11 cellular contexts compared by ENCODE assay signal in the genomic region with DNA sequence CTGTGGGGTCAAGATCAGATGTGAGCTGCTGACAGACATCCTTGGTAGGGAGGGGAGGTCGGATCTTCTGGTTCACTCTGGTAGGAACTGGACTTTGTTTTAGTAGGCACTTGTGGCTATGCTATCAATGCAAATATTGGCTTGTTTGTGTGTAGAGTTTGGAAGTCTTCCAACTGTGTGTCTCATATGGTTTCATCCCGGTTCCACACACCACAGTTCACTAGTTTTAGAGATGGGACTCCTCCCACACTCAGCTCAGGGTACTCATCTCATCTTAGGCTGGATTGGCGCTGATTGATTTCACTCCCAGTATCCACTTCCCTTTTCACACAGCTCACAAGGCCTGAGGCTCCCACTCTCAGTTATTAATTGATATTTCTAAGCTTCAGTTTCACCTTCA.
DNase-seq lines count a peak whose midpoint lies in the region; ATAC-seq and TF ChIP-seq lines count a peak whose summit lies in the region.
"Had no signal": no experiment of that assay in that cellular context is flagged by ENCODE, and none has a peak within 500 bp of the region (broad histone marks: within the 10 kb centered on the region; RNA-seq: fewer than 3 reads in every experiment).

No MANE protein-coding gene starts in this region.

- TF ChIP-seq CTCF in spleen (IDR thresholded peaks at IDR 0.05 in 8 of 11, conservative IDR thresholded peaks at IDR 0.05 in 3 of 11) = no peak

- H3K27ac ChIP-seq in spleen = no peak overlapping the region

- no peaks in the 10 kb centered on the region for H3K4me1 ChIP-seq in spleen

- H3K4me3 ChIP-seq in spleen = no peak overlapping the region

- intact Hi-C loops in spleen (cut with DNase I; ENCODE audit: low total_unique reads) = no loop called here

- H3K27me3 ChIP-seq in spleen (replicated peaks in 1 of 7) = peaks cover 0 to 2% (median 0%) of the 10 kb centered on the region in 7 donors

- no peak for TF ChIP-seq POLR2A in spleen (IDR thresholded peaks at IDR 0.05)

- 61 to 83% (median 72%) methylated on average over 3 of the region's 3 CpGs for WGBS in spleen, 5 donors

- no peaks in the 10 kb centered on the region for H3K36me3 ChIP-seq in spleen

- peak; percentile 82 for DNase-seq in DMS53 (lab: John Stamatoyannopoulos, UW)
- peak; percentile 59 for DNase-seq in amniotic epithelial cell (ENCODE audit: low read depth)
- no peak for DNase-seq in spleen
- no peak for DNase-seq in activated T-cell treated with anti-CD3 and anti-CD28 coated beads for 4 hours
- no peak for DNase-seq in HK-2 (ENCODE audit: unreplicated experiment)
- no peak for DNase-seq in NCI-H1048 (lab: John Stamatoyannopoulos, UW)
- DNase-seq: Kasumi-1; naive thymus-derived CD8-positive, alpha-beta T cell had no signal

- ATAC-seq in GM19397 (IDR thresholded peaks at IDR 0.05; ENCODE audit: unreplicated experiment) (peak; percentile 52), HG03066 (IDR thresholded peaks at IDR 0.05; ENCODE audit: low read depth, unreplicated experiment) (peak; percentile 92)
- ATAC-seq: activated T-helper 17 cell treated with anti-CD3 and anti-CD28 coated beads, Interleukin-2, amount 50 U/mL, for 72 hours; naive thymus-derived CD8-positive, alpha-beta T cell had no signal

- H3K9me3 ChIP-seq in spleen = peaks cover 0 to 39% (median 27%) of the 10 kb centered on the region in 8 donors

Comparison
In these comparisons a context has a peak if more than half of its experiments do, and no peak if none do; other contexts are left out.
1. DNase-seq: peak in DMS53 (single experiment) and amniotic epithelial cell (single experiment); none in spleen (single experiment), activated T-cell treated with anti-CD3 and anti-CD28 coated beads for 4 hours (single experiment), HK-2 (single experiment) and NCI-H1048 (single experiment).